9 cellular contexts compared by ENCODE assay signal in the genomic region with DNA sequence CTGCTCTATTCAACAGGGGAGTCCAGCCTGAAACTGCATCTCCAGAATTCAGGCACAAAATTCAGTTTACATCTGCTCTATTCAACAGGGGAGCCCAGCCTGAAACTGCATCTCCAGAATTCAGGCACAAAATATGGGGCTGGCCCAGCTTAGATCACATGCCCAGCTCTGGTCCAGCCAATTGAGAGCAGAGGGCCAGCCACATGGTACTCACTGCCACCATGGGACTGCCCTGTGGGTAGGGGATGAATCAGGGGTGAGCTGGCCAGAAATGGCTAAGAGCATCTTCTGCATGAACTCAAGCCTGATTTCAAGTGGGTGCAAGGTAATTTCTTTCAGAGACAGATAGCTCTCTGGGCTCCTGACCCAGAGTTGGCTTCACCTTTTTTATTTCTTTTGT.
DNase-seq lines count a peak whose midpoint lies in the region; ATAC-seq and TF ChIP-seq lines count a peak whose summit lies in the region.
"Had no signal": no experiment of that assay in that cellular context is flagged by ENCODE, and none has a peak within 500 bp of the region (broad histone marks: within the 10 kb centered on the region; RNA-seq: fewer than 3 reads in every experiment).

No MANE protein-coding gene starts in this region.

- no peak overlapping the region for H3K4me3 ChIP-seq in gastroesophageal sphincter
- no peak overlapping the region for H3K4me3 ChIP-seq in stomach
- H3K4me3 ChIP-seq in MM.1S (ENCODE audit: low read length) = no peak overlapping the region

- H3K4me1 ChIP-seq in gastroesophageal sphincter (peaks cover 0 to 30% (median 3%) of the 10 kb centered on the region in 3 donors), stomach (peaks cover 8 to 40% (median 23%) of the 10 kb centered on the region in 4 donors), MM.1S (ENCODE audit: low read length) (peaks cover 29% of the 10 kb centered on the region)

- H3K27ac Mint-ChIP-seq in T-helper 1 cell treated with Interleukin-12 subunit alpha and Interleukin-12 subunit beta and Interleukin-4 antibody, amounts not matched to agents 30 μg/mL and 1 μg/mL, for 36 hours = peak overlapping the region; percentile 57

- H3K9me2 ChIP-seq in MM.1S (replicated peaks; ENCODE audit: insufficient read depth, low read length) = no peaks in the 10 kb centered on the region

- no peak for ATAC-seq in gastroesophageal sphincter
- no peak for ATAC-seq in GM19324 (IDR thresholded peaks at IDR 0.05; ENCODE audit: low FRiP score, unreplicated experiment)
- no peak for ATAC-seq in HG03457 (IDR thresholded peaks at IDR 0.05; ENCODE audit: unreplicated experiment)

- TF ChIP-seq CTCF in gastroesophageal sphincter (IDR thresholded peaks at IDR 0.05) = no peak
- TF ChIP-seq CTCF in stomach (IDR thresholded peaks at IDR 0.05) = no peak
- TF ChIP-seq CTCF in MM.1S (IDR thresholded peaks at IDR 0.05; ENCODE audit: low read length) = no peak

- H3K27ac ChIP-seq in gastroesophageal sphincter (peak overlapping the region in 3 of 4 donors; percentile 91 to 96 (median 92)), stomach (peak overlapping the region in 4 of 5 donors; percentile 88 to 99 (median 94)), MM.1S (ENCODE audit: low read length) (no peak overlapping the region)

- peaks cover 37% of the 10 kb centered on the region for H3K4me1 Mint-ChIP-seq in T-helper 1 cell treated with Interleukin-12 subunit alpha and Interleukin-12 subunit beta and Interleukin-4 antibody, amounts not matched to agents 30 μg/mL and 1 μg/mL, for 36 hours (ENCODE audit: low read depth)

- H3K4me2 ChIP-seq in MM.1S (ENCODE audit: low read depth, low read length) = no peak overlapping the region

- no peaks in the 10 kb centered on the region for H3K36me3 ChIP-seq in gastroesophageal sphincter
- H3K36me3 ChIP-seq in stomach = no peaks in the 10 kb centered on the region
- H3K36me3 ChIP-seq in MM.1S (replicated peaks; ENCODE audit: insufficient read depth, low read length) = no peaks in the 10 kb centered on the region

- no peaks in the 10 kb centered on the region for H3K79me2 ChIP-seq in MM.1S (ENCODE audit: low read length)

- H3K36me3 Mint-ChIP-seq in T-helper 1 cell treated with Interleukin-12 subunit alpha and Interleukin-12 subunit beta and Interleukin-4 antibody, amounts not matched to agents 30 μg/mL and 1 μg/mL, for 36 hours (ENCODE audit: low read depth) = peaks cover 3% of the 10 kb centered on the region

- no peak for DNase-seq in T-helper 1 cell
- peak; percentile 20 for DNase-seq in T1000 (lab: John Stamatoyannopoulos, UW)
- no peak for DNase-seq in stomach
- DNase-seq in MM.1S = no peak
- DNase-seq: NCI-H526 had no signal

- TF ChIP-seq POLR2A in gastroesophageal sphincter (IDR thresholded peaks at IDR 0.05) (no peak), stomach (IDR thresholded peaks at IDR 0.05) (no peak)

- TF ChIP-seq EP300 in gastroesophageal sphincter (IDR thresholded peaks at IDR 0.05) = no peak
- TF ChIP-seq EP300 in stomach (IDR thresholded peaks at IDR 0.05) = no peak

- H3K27me3 ChIP-seq in gastroesophageal sphincter (no peaks in the 10 kb centered on the region), stomach (no peaks in the 10 kb centered on the region), MM.1S (replicated peaks; ENCODE audit: insufficient read depth, low read length) (no peaks in the 10 kb centered on the region)

- H3K9ac ChIP-seq in MM.1S (ENCODE audit: low read length) = no peak overlapping the region

- H3K9me3 ChIP-seq in gastroesophageal sphincter (no peaks in the 10 kb centered on the region), stomach (no peaks in the 10 kb centered on the region), MM.1S (replicated peaks; ENCODE audit: insufficient read depth, low read length) (no peaks in the 10 kb centered on the region)

- H2AFZ ChIP-seq in MM.1S (ENCODE audit: low read length) = no peak overlapping the region

- peak overlapping the region; percentile 43 for H3K4me3 Mint-ChIP-seq in T-helper 1 cell treated with Interleukin-12 subunit alpha and Interleukin-12 subunit beta and Interleukin-4 antibody, amounts not matched to agents 30 μg/mL and 1 μg/mL, for 36 hours

- intact Hi-C loops in stomach (cut with DNase I; ENCODE audit: low total_unique reads) = loop anchor here (10.0 kb wide), 1 partner anchor 989 kb away; no protein-coding TSS in a partner anchor

- H4K20me1 ChIP-seq in MM.1S (ENCODE audit: insufficient read depth, low read length) = no peaks in the 10 kb centered on the region

- H3F3A ChIP-seq in MM.1S (ENCODE audit: insufficient read depth, low read length) = peaks cover 23% of the 10 kb centered on the region

- no peaks in the 10 kb centered on the region for H3K9me3 Mint-ChIP-seq in T-helper 1 cell treated with Interleukin-12 subunit alpha and Interleukin-12 subunit beta and Interleukin-4 antibody, amounts not matched to agents 30 μg/mL and 1 μg/mL, for 36 hours

- peaks cover 4% of the 10 kb centered on the region for H3K27me3 Mint-ChIP-seq in T-helper 1 cell treated with Interleukin-12 subunit alpha and Interleukin-12 subunit beta and Interleukin-4 antibody, amounts not matched to agents 30 μg/mL and 1 μg/mL, for 36 hours (ENCODE audit: low read depth)
